Comparison of ENCODE assay signal across 19 cellular contexts in genomic region chrX:120653000-120653399, GRCh38. TPM values are rescaled to one million over a fixed set of nuclear protein-coding genes. Genes with fewer than 3 reads are reported as not detected.
A peak's percentile ranks its signal among the peaks of the same experiment; 100 is the strongest.
DNase-seq lines count a peak whose midpoint lies in the region; ATAC-seq, FAIRE-seq and TF ChIP-seq lines count a peak whose summit lies in the region.
"Had no signal": no experiment of that assay in that cellular context is flagged by ENCODE, and none has a peak within 500 bp of the region (broad histone marks: within the 10 kb centered on the region; RNA-seq: fewer than 3 reads in every experiment).

No MANE protein-coding gene starts in this region.

- H3K4me1 ChIP-seq in K562 (replicated peaks in 1 of 2; ENCODE audit: control insufficient read depth in 2 of 2, insufficient read depth in 2 of 2, low read length in 2 of 2): no peaks in the 10 kb centered on the region; a peak in 1 of 5 replicates
- H3K4me1 ChIP-seq: colonic mucosa, Peyer's patch, upper lobe of right lung had no signal

- no peak overlapping the region for H3K9ac ChIP-seq in K562 (ENCODE audit: insufficient read depth in 1 of 2, low read depth in 2 of 2, low read length in 2 of 2)

- peak; percentile 93 for ATAC-seq in K562
- ATAC-seq in GM19395 (IDR thresholded peaks at IDR 0.05; ENCODE audit: unreplicated experiment): no peak
- ATAC-seq: stimulated activated naive CD8-positive, alpha-beta T cell treated with anti-CD3 and anti-CD28 coated beads, Interleukin-15, Interleukin-2, amounts not matched to agents 100 U/mL and 50 U/mL, for 24 hours; upper lobe of right lung had no signal

- peak; percentile 65 for FAIRE-seq in K562 (lab: Jason Lieb, UNC)

- TF ChIP-seq CTCF in K562 (IDR thresholded peaks at IDR 0.05 in 2 of 3, conservative IDR thresholded peaks at IDR 0.05 in 1 of 3; ENCODE audit: insufficient read depth in 2 of 3, low read depth in 1 of 3, low read length in 3 of 3): no peak

- H3K27me3 ChIP-seq in K562 (ENCODE audit: control insufficient read depth in 2 of 2, insufficient read depth in 2 of 2, low read length in 2 of 2): no peaks in the 10 kb centered on the region
- H3K27me3 ChIP-seq: colonic mucosa, Peyer's patch, upper lobe of right lung had no signal

- no peaks in the 10 kb centered on the region for H3K9me1 ChIP-seq in K562 (ENCODE audit: control insufficient read depth, insufficient read depth, low read length)

- TF ChIP-seq POLR2A in K562 (conservative IDR thresholded peaks at IDR 0.05): no peak

- no TSS peak for BruUV-seq in K562 (replicated peaks; lab: Mats Ljungman, UMichigan)

- in situ Hi-C loops in K562 (cut with MboI): no loop called here

- peak overlapping the region; percentile 68; the same call in 1 of the 2 replicates for H2AFZ ChIP-seq in K562 (ENCODE audit: low read depth, low read length)

- H4K20me1 ChIP-seq in K562 (replicated peaks; ENCODE audit: control insufficient read depth, insufficient read depth, low read length): no peaks in the 10 kb centered on the region

- CTCF ChIA-PET in K562 (lab: Yijun Ruan, JAX; ENCODE audit: low intra/inter-chr PET ratio): no interaction called here

- WGBS in K562 (ENCODE audit: insufficient coverage, low coverage, missing lambda C conversion rate): 0% methylated on average over 3 of the region's 3 CpGs

- no peak overlapping the region for H3K4me2 ChIP-seq in K562 (ENCODE audit: insufficient read depth, low read length)

- no peak for TF ChIP-seq RAD21 in K562 (CRISPR knock-in tag; conservative IDR thresholded peaks at IDR 0.05 in 1 of 2, IDR thresholded peaks at IDR 0.05 in 1 of 2)

- POLR2A ChIA-PET in K562 (lab: Yijun Ruan, JAX): no interaction called here

- H3K9me3 ChIP-seq in K562 (replicated peaks; ENCODE audit: control insufficient read depth, insufficient read depth, low read depth, low read length): no peaks in the 10 kb centered on the region
- H3K9me3 ChIP-seq: colonic mucosa, Peyer's patch, upper lobe of right lung had no signal

- H3K79me2 ChIP-seq in K562 (ENCODE audit: control insufficient read depth, insufficient read depth, low read length): no peaks in the 10 kb centered on the region

- intact Hi-C loops in K562 (cut with micrococcal nuclease): no loop called here

- no peak for TF ChIP-seq EP300 in K562 (IDR thresholded peaks at IDR 0.05; ENCODE audit: low read length)

- no peak overlapping the region for H3K4me3 ChIP-seq in K562
- H3K4me3 ChIP-seq: colonic mucosa, Peyer's patch, upper lobe of right lung had no signal

- no peak overlapping the region for H3K27ac ChIP-seq in K562 (ENCODE audit: extremely low read depth, low read depth, low read length)
- H3K27ac ChIP-seq: colonic mucosa, Peyer's patch, upper lobe of right lung had no signal

- no peaks in the 10 kb centered on the region for H3K36me3 ChIP-seq in K562 (ENCODE audit: control insufficient read depth, insufficient read depth, low read length)
- H3K36me3 ChIP-seq: colonic mucosa, Peyer's patch, upper lobe of right lung had no signal

- peak; percentile 30 for DNase-seq in NCI-H1436 (lab: John Stamatoyannopoulos, UW)
- DNase-seq in NCI-H1436 treated with DMSO at 0.1 percent for 48 hours (lab: John Stamatoyannopoulos, UW): no peak
- DNase-seq in Daoy (ENCODE audit: low read depth): peak; percentile 17
- peak; percentile 82 for DNase-seq in NCI-H446 treated with DMSO at 0.1 percent for 48 hours (lab: John Stamatoyannopoulos, UW)
- peak in 1 of 4 experiments; percentile 46 for DNase-seq in K562 (ENCODE audit: extremely low read depth in 1 of 4, low spot score in 3 of 4)
- DNase-seq in NCI-H774 (lab: John Stamatoyannopoulos, UW): no peak
- DNase-seq in activated CD4-positive, alpha-beta T cell treated with anti-CD3 and anti-CD28 coated beads for 48 hours: no peak
- DNase-seq: activated CD4-positive, alpha-beta T cell treated with anti-CD3 and anti-CD28 coated beads, Interleukin-2, amount 50 U/mL, for 4 hours; activated naive CD8-positive, alpha-beta T cell treated with anti-CD3 and anti-CD28 coated beads for 36 hours; activated T-cell treated with anti-CD3 and anti-CD28 coated beads, Interleukin-2, amount 50 U/mL, for 48 hours; colonic mucosa; DMS79; foreskin fibroblast; NCI-H226; Peyer's patch; retina; stimulated activated naive CD8-positive, alpha-beta T cell treated with anti-CD3 and anti-CD28 coated beads, Interleukin-15, Interleukin-2, amounts not matched to agents 100 U/mL and 50 U/mL, for 24 hours; upper lobe of right lung had no signal

TF ChIP-seq in K562, 482 proteins besides CTCF, POLR2A, EP300 and RAD21 (continues in another document):
- TF ChIP-seq VEZF1 (CRISPR knock-in tag; IDR thresholded peaks at IDR 0.05) (peak; percentile 25; the same call in 1 of the 2 replicates), PATZ1 (CRISPR knock-in tag; IDR thresholded peaks at IDR 0.05; ENCODE audit: borderline replicate concordance) (no peak)

RNA-seq across cellular contexts. Expression of gene C1GALT1C1, which starts 23.1 kb away (rescaled TPM):
- 35.2 and 35.3 TPM in 2 replicates for total RNA-seq in Daoy (2014; rRNA removed; shearing (Covaris generic))
- total RNA-seq in K562 (2011; cell fraction: chromatin; rRNA removed; ENCODE audit: low replicate concordance): 8.7 and 25.2 TPM in 2 replicates
- 10.7 and 12.2 TPM in 2 replicates for total RNA-seq in K562 (2011; cell fraction: nucleolus; rRNA removed)
- total RNA-seq in K562 (2011; cell fraction: nucleoplasm; rRNA removed): 16.3 and 18.8 TPM in 2 replicates
- 10.0 and 10.2 TPM in 2 replicates for total RNA-seq in K562 (2014; rRNA removed)
- total RNA-seq in K562 (2014; rRNA removed; fragmentation: Illumina TruSeq; extraction: Trizol): 15.9 and 16.6 TPM in 2 replicates
- 15.9 and 18.1 TPM in 2 replicates for total RNA-seq in K562 (2015; rRNA removed; fragmentation: Illumina TruSeq; extraction: Trizol)
- 9.6 TPM in 2 replicates for total RNA-seq in K562 (2021)
- 14.9 and 25.6 TPM in 2 replicates for polyA plus RNA-seq in K562 (2011; rRNA removed)
- polyA plus RNA-seq in K562 (2011; cell fraction: cytosol; rRNA removed): 4.7 and 7.8 TPM in 2 replicates
- 3.1 and 5.3 TPM in 2 replicates for polyA plus RNA-seq in K562 (2011; cell fraction: nucleus; rRNA removed)
- 11.7 and 12.1 TPM in 2 replicates for polyA plus RNA-seq in K562 (2012)
- 14.0 and 17.1 TPM in 2 replicates for polyA plus RNA-seq in K562 (2014; fragmentation: Illumina TruSeq; extraction: Trizol)
- 10 to 100 TPM; 46.4 to 49.4 TPM for polyA plus RNA-seq in K562 (2014; fragmentation: Nextera tagmentation; extraction: Ambion mirVana)
- polyA plus RNA-seq in K562 (2014; rRNA removed): 14.6 and 15.1 TPM in 2 replicates
- polyA minus RNA-seq in K562 (2011; rRNA and poly(A)+ RNA removed): 12.6 and 13.5 TPM in 2 replicates
- polyA minus RNA-seq in K562 (2011; cell fraction: cytosol; rRNA and poly(A)+ RNA removed): 1.4 and 3.4 TPM in 2 replicates
- polyA minus RNA-seq in K562 (2011; cell fraction: nucleus; rRNA and poly(A)+ RNA removed): 2.3 and 4.0 TPM in 2 replicates

RNA-seq across cellular contexts. Expression of gene MCTS1, which starts 49.1 kb away (rescaled TPM):
- 81.7 and 88.3 TPM in 2 replicates for total RNA-seq in Daoy (2014; rRNA removed; shearing (Covaris generic))
- total RNA-seq in K562 (2011; cell fraction: chromatin; rRNA removed; ENCODE audit: low replicate concordance): 28.2 and 51.5 TPM in 2 replicates
- total RNA-seq in K562 (2011; cell fraction: nucleolus; rRNA removed): 15.8 and 18.9 TPM in 2 replicates
- total RNA-seq in K562 (2011; cell fraction: nucleoplasm; rRNA removed): 34.3 and 41.1 TPM in 2 replicates
- total RNA-seq in K562 (2014; rRNA removed): 64.9 and 65.3 TPM in 2 replicates
- total RNA-seq in K562 (2014; rRNA removed; fragmentation: Illumina TruSeq; extraction: Trizol): 153 and 171 TPM in 2 replicates
- 140 and 152 TPM in 2 replicates for total RNA-seq in K562 (2015; rRNA removed; fragmentation: Illumina TruSeq; extraction: Trizol)
- 101 and 114 TPM in 2 replicates for total RNA-seq in K562 (2021)
- 149 and 204 TPM in 2 replicates for polyA plus RNA-seq in K562 (2011; rRNA removed)
- polyA plus RNA-seq in K562 (2011; cell fraction: cytosol; rRNA removed): 30.9 and 57.9 TPM in 2 replicates
- polyA plus RNA-seq in K562 (2011; cell fraction: nucleus; rRNA removed): 17.2 and 35.3 TPM in 2 replicates
- polyA plus RNA-seq in K562 (2012): 120 and 163 TPM in 2 replicates
- 145 and 148 TPM in 2 replicates for polyA plus RNA-seq in K562 (2014; fragmentation: Illumina TruSeq; extraction: Trizol)
- polyA plus RNA-seq in K562 (2014; fragmentation: Nextera tagmentation; extraction: Ambion mirVana): 100 to 1,000 TPM; 270 to 300 TPM
- polyA plus RNA-seq in K562 (2014; rRNA removed): 117 and 120 TPM in 2 replicates
- polyA minus RNA-seq in K562 (2011; rRNA and poly(A)+ RNA removed): 44.9 and 63.6 TPM in 2 replicates
- 17.7 and 29.4 TPM in 2 replicates for polyA minus RNA-seq in K562 (2011; cell fraction: cytosol; rRNA and poly(A)+ RNA removed)
- 15.2 and 29.4 TPM in 2 replicates for polyA minus RNA-seq in K562 (2011; cell fraction: nucleus; rRNA and poly(A)+ RNA removed)

Comparison
In these comparisons a context has a peak if more than half of its experiments do, and no peak if none do; other contexts are left out.
1. DNase-seq: peak in NCI-H1436 (single experiment), Daoy (single experiment) and NCI-H446 treated with DMSO at 0.1 percent for 48 hours (single experiment); none in NCI-H1436 treated with DMSO at 0.1 percent for 48 hours (single experiment), NCI-H774 (single experiment) and activated CD4-positive, alpha-beta T cell treated with anti-CD3 and anti-CD28 coated beads for 48 hours (single experiment).